ENCODE assay signal across 25 cellular contexts in genomic region chr20:57214427-57214826, GRCh38. TPM values are rescaled to one million over a fixed set of nuclear protein-coding genes. Genes with fewer than 3 reads are reported as not detected.
DNase-seq lines count a peak whose midpoint lies in the region; ATAC-seq, FAIRE-seq and TF ChIP-seq lines count a peak whose summit lies in the region.
"Had no signal": no experiment of that assay in that cellular context is flagged by ENCODE, and none has a peak within 500 bp of the region (broad histone marks: within the 10 kb centered on the region; RNA-seq: fewer than 3 reads in every experiment).

No MANE protein-coding gene starts in this region.

- no peaks in the 10 kb centered on the region for H3K9me3 Mint-ChIP-seq in chondrocyte (ENCODE audit: low read depth)
- H3K9me3 Mint-ChIP-seq in stimulated activated effector memory CD8-positive, alpha-beta T cell treated with anti-CD3 and anti-CD28 coated beads, Interleukin-12 subunit alpha, Interleukin-12 subunit beta, amount 100 ng/mL, for 72 hours = no peaks in the 10 kb centered on the region

- no peak overlapping the region for H3K27ac ChIP-seq in neuronal stem cell (replicated peaks; ENCODE audit: low read length)
- H3K27ac ChIP-seq: A549; BLaER1 treated with 17β-estradiol and CSF1 and Interleukin-3, amounts not matched to agents 10 nM and 100 nM had no signal

- H3K4me3 ChIP-seq in neuronal stem cell (ENCODE audit: low read length in 2 of 2) = no peak overlapping the region
- H3K4me3 ChIP-seq: A549; BLaER1 treated with 17β-estradiol and CSF1 and Interleukin-3, amounts not matched to agents 10 nM and 100 nM had no signal

- TF ChIP-seq CTCF in chondrocyte (IDR thresholded peaks at IDR 0.05) = no peak

- peak overlapping the region; percentile 25 for H3K9ac ChIP-seq in neuronal stem cell (ENCODE audit: low read depth, low read length, poor library complexity)
- H3K9ac ChIP-seq: BLaER1 treated with 17β-estradiol and CSF1 and Interleukin-3, amounts not matched to agents 10 nM and 100 nM had no signal

- H3K4me1 ChIP-seq in neuronal stem cell (ENCODE audit: control insufficient read depth in 2 of 2, insufficient read depth in 1 of 2, low read depth in 1 of 2, low read length in 2 of 2) = peaks cover 19 to 23% of the 10 kb centered on the region in 2 donors
- H3K4me1 ChIP-seq: BE2C had no signal

- H4K91ac ChIP-seq in neuronal stem cell (ENCODE audit: low read depth, low read length, poor library complexity) = no peak overlapping the region

- no peak overlapping the region for H2BK120ac ChIP-seq in neuronal stem cell (ENCODE audit: low read depth, low read length)

- no peak overlapping the region for H3K4me2 ChIP-seq in neuronal stem cell (ENCODE audit: insufficient read depth, low read length, poor library complexity, severe bottlenecking)
- H3K4me2 ChIP-seq: A549 had no signal

- DNase-seq in HTR-8/SVneo (ENCODE audit: insufficient read length, low spot score) (no peak), chondrocyte (ENCODE audit: low spot score) (peak; percentile 62), neuronal stem cell (ENCODE audit: low spot score) (no peak), urothelium cell line (ENCODE audit: low spot score) (no peak), midbrain (lab: John Stamatoyannopoulos, UW) (no peak), cardiac septum (ENCODE audit: low spot score) (no peak)
- no peak for DNase-seq in stimulated activated effector memory CD8-positive, alpha-beta T cell treated with anti-CD3 and anti-CD28 coated beads, Interleukin-12 subunit alpha, Interleukin-12 subunit beta, amount 100 ng/mL, for 72 hours (ENCODE audit: low spot score in 2 of 2)
- DNase-seq: 8988T; ACHN; AML-193; BE2C; Calu3; CD4-positive, alpha-beta memory T cell; COR-L47; DMS53; DMS79 treated with DMSO at 0.1 percent for 48 hours; GF-D8; GOT3; H7; HCEC 1CT had no signal

- H3K23ac ChIP-seq in neuronal stem cell (ENCODE audit: low read depth, low read length, poor library complexity) = no peak overlapping the region

- no peak for ATAC-seq in stimulated activated effector memory CD8-positive, alpha-beta T cell treated with anti-CD3 and anti-CD28 coated beads, Interleukin-12 subunit alpha, Interleukin-12 subunit beta, amount 100 ng/mL, for 72 hours
- ATAC-seq: A549 had no signal

- peak; percentile 44 for FAIRE-seq in HTR-8/SVneo (lab: Jason Lieb, UNC)
- peak; percentile 69 for FAIRE-seq in urothelium cell line (lab: Jason Lieb, UNC)
- FAIRE-seq: A549, GM12891, GM18507 had no signal

- H3K4ac ChIP-seq in neuronal stem cell (ENCODE audit: low read length) = no peak overlapping the region

- intact Hi-C loops in cardiac septum (cut with DNase I) = no loop called here

- H3K36me3 Mint-ChIP-seq in chondrocyte (ENCODE audit: low read depth) = no peaks in the 10 kb centered on the region
- no peaks in the 10 kb centered on the region for H3K36me3 Mint-ChIP-seq in stimulated activated effector memory CD8-positive, alpha-beta T cell treated with anti-CD3 and anti-CD28 coated beads, Interleukin-12 subunit alpha, Interleukin-12 subunit beta, amount 100 ng/mL, for 72 hours
- H3K36me3 Mint-ChIP-seq: CD14-positive monocyte; CD4-positive, alpha-beta memory T cell had no signal

- H3K4me3 Mint-ChIP-seq in chondrocyte (ENCODE audit: unreplicated experiment) = no peak overlapping the region
- no peak overlapping the region for H3K4me3 Mint-ChIP-seq in stimulated activated effector memory CD8-positive, alpha-beta T cell treated with anti-CD3 and anti-CD28 coated beads, Interleukin-12 subunit alpha, Interleukin-12 subunit beta, amount 100 ng/mL, for 72 hours
- H3K4me3 Mint-ChIP-seq: CD14-positive monocyte; CD4-positive, alpha-beta memory T cell had no signal

- H3K14ac ChIP-seq in neuronal stem cell (ENCODE audit: low read length) = no peak overlapping the region

- peaks cover 0 to 2% (median 0%) of the 10 kb centered on the region in 3 experiments for H3K27me3 ChIP-seq in neuronal stem cell (ENCODE audit: control insufficient read depth in 3 of 3, insufficient read depth in 3 of 3, low read depth in 1 of 3, low read length in 3 of 3)
- H3K27me3 ChIP-seq: BE2C had no signal

- peak overlapping the region; percentile 28 for H2BK15ac ChIP-seq in neuronal stem cell (ENCODE audit: low read length)

- peak overlapping the region; percentile 62 for H2BK5ac ChIP-seq in neuronal stem cell (ENCODE audit: low read length)

- H3K79me1 ChIP-seq in neuronal stem cell (ENCODE audit: low read depth, low read length) = no peaks in the 10 kb centered on the region

- no peak overlapping the region for H4K8ac ChIP-seq in neuronal stem cell (ENCODE audit: low read depth, low read length)

- H2AK5ac ChIP-seq in neuronal stem cell (ENCODE audit: low read depth, low read length) = no peak overlapping the region

- peaks cover 18% of the 10 kb centered on the region for H3K27me3 Mint-ChIP-seq in chondrocyte (ENCODE audit: low read depth)

- peaks cover 16% of the 10 kb centered on the region for H3K4me1 Mint-ChIP-seq in chondrocyte (ENCODE audit: low read depth)
- H3K4me1 Mint-ChIP-seq in stimulated activated effector memory CD8-positive, alpha-beta T cell treated with anti-CD3 and anti-CD28 coated beads, Interleukin-12 subunit alpha, Interleukin-12 subunit beta, amount 100 ng/mL, for 72 hours = peaks cover 6% of the 10 kb centered on the region
- H3K4me1 Mint-ChIP-seq: CD14-positive monocyte had no signal

- peak overlapping the region; percentile 11 for H3K18ac ChIP-seq in neuronal stem cell (ENCODE audit: low read length)

- no peak overlapping the region for H3K27ac Mint-ChIP-seq in chondrocyte (ENCODE audit: unreplicated experiment)
- no peak overlapping the region for H3K27ac Mint-ChIP-seq in stimulated activated effector memory CD8-positive, alpha-beta T cell treated with anti-CD3 and anti-CD28 coated beads, Interleukin-12 subunit alpha, Interleukin-12 subunit beta, amount 100 ng/mL, for 72 hours
- H3K27ac Mint-ChIP-seq: CD14-positive monocyte had no signal

- no peak overlapping the region for H2BK12ac ChIP-seq in neuronal stem cell (ENCODE audit: low read length)

- H3K9me3 ChIP-seq in neuronal stem cell (replicated peaks in 1 of 2; ENCODE audit: control insufficient read depth in 2 of 2, insufficient read depth in 1 of 2, low read depth in 1 of 2, low read length in 2 of 2) = no peaks in the 10 kb centered on the region
- H3K9me3 ChIP-seq: A549, BE2C had no signal

- no peak overlapping the region for H2AFZ ChIP-seq in neuronal stem cell (ENCODE audit: low read length)

- WGBS in neuronal stem cell (ENCODE audit: extremely low coverage in 2 of 2, insufficient read length in 2 of 2, insufficient replicate concordance in 1 of 2), 2 donors = no CpG with 5 or more reads among the region's 8 CpGs

- peaks cover 3 to 40% of the 10 kb centered on the region in 2 donors for H3K36me3 ChIP-seq in neuronal stem cell (replicated peaks in 1 of 2; ENCODE audit: control insufficient read depth in 2 of 2, insufficient read depth in 2 of 2, low read length in 2 of 2)
- H3K36me3 ChIP-seq: BE2C; BLaER1 treated with 17β-estradiol and CSF1 and Interleukin-3, amounts not matched to agents 10 nM and 100 nM had no signal

RNA-seq across cellular contexts. Expression of gene BMP7, which starts 52.0 kb away (rescaled TPM):
- not detected in 3 replicates for total RNA-seq in chondrocyte
- 17.6 TPM for polyA plus RNA-seq in neuronal stem cell (2013, experiment 1 of 2)
- 17.7 TPM for polyA plus RNA-seq in neuronal stem cell (2013, experiment 2 of 2)
- total RNA-seq in cardiac septum = 2.7 TPM
- total RNA-seq: Calu3; CD4-positive, alpha-beta memory T cell had no signal
- polyA plus RNA-seq: CD14-positive monocyte; CD4-positive, alpha-beta memory T cell had no signal
